18 cellular contexts compared by ENCODE assay signal in the genomic region with DNA sequence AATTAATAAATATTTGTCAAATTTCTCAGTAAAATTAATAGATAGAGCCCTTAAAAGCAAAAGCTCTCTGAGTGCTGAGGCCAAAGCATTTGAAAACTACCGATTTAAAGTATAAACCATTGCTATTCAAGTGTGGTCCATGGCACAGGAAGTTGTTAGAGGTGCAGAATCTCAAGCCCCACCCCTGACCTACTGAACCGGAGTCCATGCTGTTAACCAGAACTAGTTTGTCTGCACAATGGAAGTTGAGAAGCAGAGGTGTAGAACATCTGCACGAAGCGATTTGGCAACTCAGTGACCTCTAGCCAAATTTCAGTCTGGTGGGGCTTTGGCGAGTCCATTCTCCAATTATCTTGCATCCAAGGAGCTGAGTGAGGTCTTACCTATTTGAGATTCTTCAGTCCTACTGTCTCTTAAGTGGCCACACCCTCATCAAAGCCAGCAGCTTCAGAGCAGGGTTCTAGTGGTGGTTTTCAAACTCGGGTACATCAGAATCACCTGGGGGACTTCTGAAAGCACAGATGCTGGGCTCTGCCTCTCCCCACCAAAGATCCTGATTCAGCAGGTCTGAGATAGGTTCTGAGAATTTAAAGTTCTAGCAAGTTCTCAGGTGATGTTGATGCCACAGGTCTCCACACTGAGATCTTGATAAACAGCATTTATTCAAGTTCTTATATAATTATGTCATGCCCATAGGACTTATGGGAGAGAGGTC.
A peak's percentile ranks its signal among the peaks of the same experiment; 100 is the strongest.
DNase-seq lines count a peak whose midpoint lies in the region; ATAC-seq and TF ChIP-seq lines count a peak whose summit lies in the region.
"Had no signal": no experiment of that assay in that cellular context is flagged by ENCODE, and none has a peak within 500 bp of the region (broad histone marks: within the 10 kb centered on the region; RNA-seq: fewer than 3 reads in every experiment).

No MANE protein-coding gene starts in this region.

- no peaks in the 10 kb centered on the region for H3K27me3 ChIP-seq in Peyer's patch
- H3K27me3 ChIP-seq: adrenal gland, cardiac muscle cell, esophagus muscularis mucosa, stomach, upper lobe of left lung had no signal

- peak overlapping the region; percentile 52 for H3K4me3 Mint-ChIP-seq in central memory CD8-positive, alpha-beta T cell
- H3K4me3 Mint-ChIP-seq in stimulated activated naive CD8-positive, alpha-beta T cell treated with anti-CD3 and anti-CD28 coated beads, Interleukin-15, amount 100 ng/mL, for 72 hours, result peak overlapping the region; percentile 15 to 37

- TF ChIP-seq CTCF in Peyer's patch (IDR thresholded peaks at IDR 0.05), result no peak

- peaks cover 3% of the 10 kb centered on the region for H3K36me3 Mint-ChIP-seq in central memory CD8-positive, alpha-beta T cell (ENCODE audit: insufficient read depth)

- H3K9me3 Mint-ChIP-seq in central memory CD8-positive, alpha-beta T cell, result no peaks in the 10 kb centered on the region
- H3K9me3 Mint-ChIP-seq in stimulated activated naive CD8-positive, alpha-beta T cell treated with anti-CD3 and anti-CD28 coated beads, Interleukin-15, amount 100 ng/mL, for 72 hours, result no peaks in the 10 kb centered on the region

- H3K4me1 ChIP-seq in Peyer's patch, result peaks cover 0 to 5% (median 0%) of the 10 kb centered on the region in 4 donors
- H3K4me1 ChIP-seq: Caco-2, HAP-1 had no signal

- peak overlapping the region; percentile 93 for H3K27ac Mint-ChIP-seq in central memory CD8-positive, alpha-beta T cell (ENCODE audit: low read depth)
- H3K27ac Mint-ChIP-seq in stimulated activated naive CD8-positive, alpha-beta T cell treated with anti-CD3 and anti-CD28 coated beads, Interleukin-15, amount 100 ng/mL, for 72 hours, result peak overlapping the region; percentile 42 to 52

- DNase-seq in activated naive CD4-positive, alpha-beta T cell treated with Interleukin-2 at 50 U/mL for 16 hours, result peak; percentile 17
- DNase-seq in activated naive CD4-positive, alpha-beta T cell treated with anti-CD3 and anti-CD28 coated beads, Interleukin-2, amount 50 U/mL, for 16 hours, result no peak
- peak in 2 of 3 donors; percentile 33 to 59 for DNase-seq in Peyer's patch
- peak; percentile 20 to 26 for DNase-seq in central memory CD8-positive, alpha-beta T cell (ENCODE audit: low spot score in 2 of 2)
- DNase-seq in stimulated activated naive CD8-positive, alpha-beta T cell treated with anti-CD3 and anti-CD28 coated beads, Interleukin-15, amount 100 ng/mL, for 72 hours, result no peak
- no peak for DNase-seq in SW480 (ENCODE audit: low spot score)
- DNase-seq in COLO668 (lab: John Stamatoyannopoulos, UW; ENCODE audit: unreplicated experiment), result no peak
- DNase-seq: adrenal gland, Caco-2, NCI-H1694, occipital lobe, stomach, upper lobe of left lung had no signal

- peak; percentile 91 for ATAC-seq in central memory CD8-positive, alpha-beta T cell (replicated peaks; ENCODE audit: extremely low read depth, poor library complexity, severe bottlenecking)
- no peak for ATAC-seq in stimulated activated naive CD8-positive, alpha-beta T cell treated with anti-CD3 and anti-CD28 coated beads, Interleukin-15, amount 100 ng/mL, for 72 hours
- ATAC-seq in HG03432 (IDR thresholded peaks at IDR 0.05; ENCODE audit: unreplicated experiment), result no peak

- H3K9me3 ChIP-seq in Peyer's patch, result no peaks in the 10 kb centered on the region
- H3K9me3 ChIP-seq: adrenal gland, Caco-2, esophagus muscularis mucosa, HAP-1, stomach, upper lobe of left lung had no signal

- H3K27me3 Mint-ChIP-seq in central memory CD8-positive, alpha-beta T cell, result no peaks in the 10 kb centered on the region
- H3K27me3 Mint-ChIP-seq in stimulated activated naive CD8-positive, alpha-beta T cell treated with anti-CD3 and anti-CD28 coated beads, Interleukin-15, amount 100 ng/mL, for 72 hours, result no peaks in the 10 kb centered on the region

- no peak for TF ChIP-seq POLR2A in Peyer's patch (IDR thresholded peaks at IDR 0.05)

- H3K27ac ChIP-seq in Peyer's patch, result no peak overlapping the region
- H3K27ac ChIP-seq: cardiac muscle cell, VCaP had no signal

- peaks cover 0 to 4% (median 0%) of the 10 kb centered on the region in 3 donors for H3K36me3 ChIP-seq in Peyer's patch
- H3K36me3 ChIP-seq: adrenal gland, HAP-1 had no signal

- H3K4me1 Mint-ChIP-seq in central memory CD8-positive, alpha-beta T cell, result peaks cover 19% of the 10 kb centered on the region
- peaks cover 67% of the 10 kb centered on the region for H3K4me1 Mint-ChIP-seq in stimulated activated naive CD8-positive, alpha-beta T cell treated with anti-CD3 and anti-CD28 coated beads, Interleukin-15, amount 100 ng/mL, for 72 hours

- H3K4me3 ChIP-seq in Peyer's patch, result no peak overlapping the region
- H3K4me3 ChIP-seq: adrenal gland, cardiac muscle cell, esophagus muscularis mucosa, HAP-1, stomach, upper lobe of left lung had no signal

Comparison
In these comparisons a context has a peak if more than half of its experiments do, and no peak if none do; other contexts are left out.
1. DNase-seq: peak in activated naive CD4-positive, alpha-beta T cell treated with Interleukin-2 at 50 U/mL for 16 hours (single experiment), Peyer's patch (2 of 3) and central memory CD8-positive, alpha-beta T cell (2 of 2); none in activated naive CD4-positive, alpha-beta T cell treated with anti-CD3 and anti-CD28 coated beads, Interleukin-2, amount 50 U/mL, for 16 hours (single experiment), stimulated activated naive CD8-positive, alpha-beta T cell treated with anti-CD3 and anti-CD28 coated beads, Interleukin-15, amount 100 ng/mL, for 72 hours (0 of 2), SW480 (single experiment) and COLO668 (single experiment).